In genomic region chr4:113711883-113712662, GRCh38 we compare ENCODE assay signal across 26 cellular contexts.
"Had no signal": no experiment of that assay in that cellular context is flagged by ENCODE, and none has a peak within 500 bp of the region (broad histone marks: within the 10 kb centered on the region; RNA-seq: fewer than 3 reads in every experiment).

No MANE protein-coding gene starts in this region.

- H3K9me3 Mint-ChIP-seq: central memory CD8-positive, alpha-beta T cell; WTC11 had no signal

- H3K4me1 Mint-ChIP-seq: WTC11 had no signal

- H3K9me3 ChIP-seq: Peyer's patch had no signal

- H3K36me3 ChIP-seq: cardiac muscle cell, Peyer's patch had no signal

- H3K4me3 ChIP-seq: cardiac muscle cell, Peyer's patch had no signal

- H3K9ac ChIP-seq: KMS-11 had no signal

- ATAC-seq: activated CD8-positive, alpha-beta T cell treated with anti-CD3 and anti-CD28 coated beads, Interleukin-2, amount 10 ng/mL, durations not matched to agents 7 days and 5 days; PC-3; WTC11 had no signal

- H3K27me3 Mint-ChIP-seq: activated CD4-positive, alpha-beta T cell treated with anti-CD3 and anti-CD28 coated beads, Interleukin-2, amount 10 ng/mL, durations not matched to agents 24 days and 14 days; activated naive CD8-positive, alpha-beta T cell treated with anti-CD3 and anti-CD28 coated beads for 36 hours; central memory CD8-positive, alpha-beta T cell had no signal

- H3K27ac ChIP-seq: cardiac muscle cell, KMS-11, Peyer's patch had no signal

- DNase-seq: activated CD4-positive, alpha-beta T cell treated with anti-CD3 and anti-CD28 coated beads for 1 hour; activated CD4-positive, alpha-beta T cell treated with anti-CD3 and anti-CD28 coated beads, Interleukin-2, amount 10 ng/mL, durations not matched to agents 24 days and 14 days; activated CD4-positive, alpha-beta T cell treated with anti-CD3 and anti-CD28 coated beads, Interleukin-2, amount 50 U/mL, for 4 hours; activated CD8-positive, alpha-beta T cell treated with anti-CD3 and anti-CD28 coated beads, Interleukin-2, amount 10 ng/mL, durations not matched to agents 7 days and 5 days; activated gamma-delta T cell treated with Interleukin-2 at 50 U/mL for 16 hours; activated naive CD8-positive, alpha-beta T cell treated with anti-CD3 and anti-CD28 coated beads for 36 hours; amniotic stem cell; aorta; MM.1S; MV-4-11; NCI-H1092; NCI-H1436 treated with DMSO at 0.1 percent for 48 hours; NCI-H1694 treated with DMSO at 0.1 percent for 48 hours; NCI-H2029; NCI-H345; NCI-H748 treated with DMSO at 0.1 percent for 48 hours; NK-92 treated with Interleukin-12 subunit alpha and Interleukin-12 subunit beta, amount 100 ng/mL, for 24 hours; PC-3; Peyer's patch; RPMI8226; SHP77 treated with DMSO at 0.1 percent for 48 hours; T1000 had no signal

- H3K4me2 ChIP-seq: KMS-11 had no signal

- H3K27ac Mint-ChIP-seq: activated CD4-positive, alpha-beta T cell treated with anti-CD3 and anti-CD28 coated beads, Interleukin-2, amount 10 ng/mL, durations not matched to agents 24 days and 14 days; activated CD8-positive, alpha-beta T cell treated with anti-CD3 and anti-CD28 coated beads, Interleukin-2, amount 10 ng/mL, durations not matched to agents 7 days and 5 days; activated naive CD8-positive, alpha-beta T cell treated with anti-CD3 and anti-CD28 coated beads for 36 hours; WTC11 had no signal

- H3K27me3 ChIP-seq: cardiac muscle cell, Peyer's patch had no signal

- H3K36me3 Mint-ChIP-seq: WTC11 had no signal

- H3K4me3 Mint-ChIP-seq: activated CD4-positive, alpha-beta T cell treated with anti-CD3 and anti-CD28 coated beads, Interleukin-2, amount 10 ng/mL, durations not matched to agents 24 days and 14 days; activated CD8-positive, alpha-beta T cell treated with anti-CD3 and anti-CD28 coated beads, Interleukin-2, amount 10 ng/mL, durations not matched to agents 7 days and 5 days; activated naive CD8-positive, alpha-beta T cell treated with anti-CD3 and anti-CD28 coated beads for 36 hours; central memory CD8-positive, alpha-beta T cell; WTC11 had no signal
